ENCODE assay signal across 8 cellular contexts in genomic region chr3:132660056-132660744, GRCh38. TPM values are rescaled to one million over a fixed set of nuclear protein-coding genes. Genes with fewer than 3 reads are reported as not detected.
A peak's percentile ranks its signal among the peaks of the same experiment; 100 is the strongest.
DNase-seq lines count a peak whose midpoint lies in the region; ATAC-seq and TF ChIP-seq lines count a peak whose summit lies in the region.

TSS of gene UBA5 (plus strand) at chr3:132660329. CDS start at chr3:132660538, 209 bp downstream.

- peak within 1 kb of the TSS; percentile 97 for H3K4me3 ChIP-seq in Caco-2 (ENCODE audit: low read depth, low read length)
- H3K4me3 ChIP-seq in muscle layer of duodenum (ENCODE audit: low read depth in 1 of 2, low read length in 2 of 2): peak within 1 kb of the TSS; percentile 78 to 95

- CTCF ChIA-PET in Caco-2 (lab: Charles Lee): no interaction called here

- H3K27ac ChIP-seq in muscle layer of duodenum (ENCODE audit: low read length): peak within 1 kb of the TSS; percentile 95

- peak; percentile 68 for ATAC-seq in GM19452 (IDR thresholded peaks at IDR 0.05; ENCODE audit: unreplicated experiment)
- ATAC-seq in HG03571 (IDR thresholded peaks at IDR 0.05; ENCODE audit: unreplicated experiment): peak; percentile 75
- ATAC-seq in activated T-cell treated with anti-CD3 and anti-CD28 coated beads, Interleukin-2, amount 50 U/mL, for 4 hours: peak; percentile 95 to 96
- peak; percentile 76 for ATAC-seq in esophagus mucosa

- TF ChIP-seq CTCF in Caco-2 (IDR thresholded peaks at IDR 0.05; ENCODE audit: insufficient read depth in 1 of 2, low read depth in 1 of 2, low read length in 1 of 2, severe bottlenecking in 1 of 2, unreplicated experiment in 1 of 2): no peak

- H3K4me3 Mint-ChIP-seq in Caco-2 (ENCODE audit: unreplicated experiment): peak within 1 kb of the TSS; percentile 97
- H3K4me3 Mint-ChIP-seq in activated T-cell treated with anti-CD3 and anti-CD28 coated beads, Interleukin-2, amount 50 U/mL, for 4 hours: peak within 1 kb of the TSS; percentile 98

- H3K4me1 Mint-ChIP-seq in Caco-2 (ENCODE audit: low read depth, unreplicated experiment): peaks cover 33% of the 10 kb centered on the region
- H3K4me1 Mint-ChIP-seq in activated T-cell treated with anti-CD3 and anti-CD28 coated beads, Interleukin-2, amount 50 U/mL, for 4 hours (ENCODE audit: low read depth): peaks cover 46% of the 10 kb centered on the region

- POLR2A ChIA-PET in Caco-2 (lab: Charles Lee): no interaction called here

- BruUV-seq in Caco-2 (replicated peaks; lab: Mats Ljungman, UMichigan): no TSS peak

- no peaks in the 10 kb centered on the region for H3K9me3 Mint-ChIP-seq in Caco-2 (ENCODE audit: unreplicated experiment)
- H3K9me3 Mint-ChIP-seq in activated T-cell treated with anti-CD3 and anti-CD28 coated beads, Interleukin-2, amount 50 U/mL, for 4 hours: no peaks in the 10 kb centered on the region

- H3K27ac Mint-ChIP-seq in Caco-2 (ENCODE audit: unreplicated experiment): peak within 1 kb of the TSS; percentile 99

- no peaks in the 10 kb centered on the region for H3K9me3 ChIP-seq in Caco-2
- H3K9me3 ChIP-seq in muscle layer of duodenum (ENCODE audit: control insufficient read depth in 1 of 2, low read length in 2 of 2): no peaks in the 10 kb centered on the region

- H3K4me1 ChIP-seq in Caco-2: peaks cover 38% of the 10 kb centered on the region
- peaks cover 18 to 19% of the 10 kb centered on the region in 2 donors for H3K4me1 ChIP-seq in muscle layer of duodenum (ENCODE audit: control insufficient read depth in 1 of 2, insufficient read depth in 2 of 2, low read length in 2 of 2)

- peaks cover 14% of the 10 kb centered on the region for H3K36me3 Mint-ChIP-seq in Caco-2 (ENCODE audit: insufficient read depth, unreplicated experiment)
- peaks cover 6% of the 10 kb centered on the region for H3K36me3 Mint-ChIP-seq in activated T-cell treated with anti-CD3 and anti-CD28 coated beads, Interleukin-2, amount 50 U/mL, for 4 hours (ENCODE audit: insufficient read depth)

- H3K27me3 Mint-ChIP-seq in Caco-2 (ENCODE audit: insufficient read depth, unreplicated experiment): no peaks in the 10 kb centered on the region
- no peaks in the 10 kb centered on the region for H3K27me3 Mint-ChIP-seq in activated T-cell treated with anti-CD3 and anti-CD28 coated beads, Interleukin-2, amount 50 U/mL, for 4 hours (ENCODE audit: low read depth)

- DNase-seq in Caco-2: peak; percentile 46 to 60
- peak; percentile 88 for DNase-seq in OCI-M1 (lab: John Stamatoyannopoulos, UW)
- DNase-seq in activated T-cell treated with anti-CD3 and anti-CD28 coated beads, Interleukin-2, amount 50 U/mL, for 4 hours: peak; percentile 56
- DNase-seq in stimulated activated CD8-positive, alpha-beta memory T cell treated with anti-CD3 and anti-CD28 coated beads, Interleukin-7, amount 100 ng/mL, for 48 hours (ENCODE audit: extremely low read depth in 1 of 2, low read depth in 1 of 2): peak; percentile 49 to 60

- no peaks in the 10 kb centered on the region for H3K36me3 ChIP-seq in Caco-2 (ENCODE audit: control insufficient read depth, insufficient read depth, low read length)
- no peaks in the 10 kb centered on the region for H3K36me3 ChIP-seq in muscle layer of duodenum (ENCODE audit: control insufficient read depth in 1 of 2, insufficient read depth in 2 of 2, low read length in 2 of 2)

- intact Hi-C loops in Caco-2 (cut with micrococcal nuclease; ENCODE audit: unreplicated experiment): no loop called here

- H3K27me3 ChIP-seq in Caco-2 (replicated peaks; ENCODE audit: control insufficient read depth, insufficient read depth, low read length): no peaks in the 10 kb centered on the region
- H3K27me3 ChIP-seq in muscle layer of duodenum (ENCODE audit: low read depth, low read length): no peaks in the 10 kb centered on the region

RNA-seq across cellular contexts. Expression of gene UBA5, which starts in this region (rescaled TPM):
- 42.1 and 47.6 TPM in 2 replicates for total RNA-seq in Caco-2 (2022)
- 10 to 100 TPM; 57.9 to 63.4 (median 61.1) TPM for total RNA-seq in activated T-cell treated with anti-CD3 and anti-CD28 coated beads, Interleukin-2, amount 50 U/mL, for 4 hours
- 17.2 TPM for total RNA-seq in esophagus mucosa

Comparison
In these comparisons a context has a peak if more than half of its experiments do, and no peak if none do; other contexts are left out.
1. Peak in every context shown above with its lines: DNase-seq, ATAC-seq, H3K4me3 ChIP-seq and H3K27ac ChIP-seq.